ENCODE assay signal across 9 cellular contexts in genomic region chr22:40512426-40513136, GRCh38.
DNase-seq lines count a peak whose midpoint lies in the region; ATAC-seq and TF ChIP-seq lines count a peak whose summit lies in the region.
"Had no signal": no experiment of that assay in that cellular context is flagged by ENCODE, and none has a peak within 500 bp of the region (broad histone marks: within the 10 kb centered on the region; RNA-seq: fewer than 3 reads in every experiment).

No MANE protein-coding gene starts in this region.

- intact Hi-C loops in heart right ventricle (cut with DNase I), result loop anchor here in 2 of 10 donors (5.0 to 10.0 kb wide), 2 partner anchors 82 to 135 kb away; no protein-coding TSS in a partner anchor

- in situ Hi-C loops in GM23248 (cut with MboI), result no loop called here

- H2AFZ ChIP-seq in GM23248, result no peak overlapping the region

- no peaks in the 10 kb centered on the region for H3K36me3 Mint-ChIP-seq in activated T-cell treated with anti-CD3 and anti-CD28 coated beads, Interleukin-2, amount 50 U/mL, for 72 hours (ENCODE audit: insufficient read depth in 2 of 2)
- no peaks in the 10 kb centered on the region for H3K36me3 Mint-ChIP-seq in nephron progenitor cell (ENCODE audit: low read depth)

- H3F3A ChIP-seq in GM23248 (ENCODE audit: insufficient read depth), result peaks cover 56% of the 10 kb centered on the region

- H3K9me3 Mint-ChIP-seq in activated T-cell treated with anti-CD3 and anti-CD28 coated beads, Interleukin-2, amount 50 U/mL, for 72 hours, result no peaks in the 10 kb centered on the region
- no peaks in the 10 kb centered on the region for H3K9me3 Mint-ChIP-seq in nephron progenitor cell

- no peak overlapping the region for H3K27ac Mint-ChIP-seq in activated T-cell treated with anti-CD3 and anti-CD28 coated beads, Interleukin-2, amount 50 U/mL, for 72 hours
- no peak overlapping the region for H3K27ac Mint-ChIP-seq in nephron progenitor cell

- WGBS in GM23248 (ENCODE audit: low coverage in 1 of 2, low lambda C conversion rate in 2 of 2, missing lambda C conversion rate in 2 of 2), 2 experiments, result 3 to 7% methylated on average over 2 of the region's 2 CpGs
- WGBS in heart right ventricle, 2 donors, result 52 to 60% methylated on average over 2 of the region's 2 CpGs

- no peaks in the 10 kb centered on the region for H3K9me3 ChIP-seq in GM23248 (ENCODE audit: low read depth)
- no peaks in the 10 kb centered on the region for H3K9me3 ChIP-seq in heart right ventricle
- H3K9me3 ChIP-seq in skeletal muscle satellite cell (replicated peaks; ENCODE audit: low read length), result no peaks in the 10 kb centered on the region

- H3K9ac ChIP-seq in GM23248, result peak overlapping the region; percentile 72
- H3K9ac ChIP-seq in skeletal muscle satellite cell (ENCODE audit: low read depth, low read length), result peak overlapping the region; percentile 57

- H3K4me1 ChIP-seq in GM23248 (ENCODE audit: insufficient read depth) (peaks cover 57% of the 10 kb centered on the region), heart right ventricle (peaks cover 23 to 65% (median 58%) of the 10 kb centered on the region in 9 donors), skeletal muscle satellite cell (ENCODE audit: control insufficient read depth, insufficient read depth, low read length) (peaks cover 51% of the 10 kb centered on the region)

- no peaks in the 10 kb centered on the region for H3K27me3 Mint-ChIP-seq in activated T-cell treated with anti-CD3 and anti-CD28 coated beads, Interleukin-2, amount 50 U/mL, for 72 hours (ENCODE audit: low read depth)
- H3K27me3 Mint-ChIP-seq in nephron progenitor cell (ENCODE audit: low read depth, poor library complexity), result peaks cover 6% of the 10 kb centered on the region

- no peaks in the 10 kb centered on the region for H3K9me2 ChIP-seq in GM23248 (ENCODE audit: insufficient read depth)

- DNase-seq in GM23248 (peak; percentile 98), SW 1271 (lab: John Stamatoyannopoulos, UW) (peak; percentile 57 to 77), heart right ventricle (peak in 1 of 2 donors; percentile 57), NCI-H2196 (lab: John Stamatoyannopoulos, UW; ENCODE audit: unreplicated experiment) (no peak), nephron progenitor cell (no peak)
- no peak for DNase-seq in activated T-cell treated with anti-CD3 and anti-CD28 coated beads, Interleukin-2, amount 50 U/mL, for 72 hours
- no peak for DNase-seq in activated CD4-positive, alpha-beta T cell treated with anti-CD3 and anti-CD28 coated beads for 4 hours
- DNase-seq: activated CD4-positive, alpha-beta T cell treated with anti-CD3 and anti-CD28 coated beads, Interleukin-2, amount 50 U/mL, for 4 hours had no signal

- H3K36me3 ChIP-seq in GM23248 (ENCODE audit: low read depth) (no peaks in the 10 kb centered on the region), heart right ventricle (peaks cover 0 to 13% (median 0%) of the 10 kb centered on the region in 9 donors), skeletal muscle satellite cell (ENCODE audit: insufficient read depth, low read length) (peaks cover under 1% of the 10 kb centered on the region)

- H3K4me1 Mint-ChIP-seq in activated T-cell treated with anti-CD3 and anti-CD28 coated beads, Interleukin-2, amount 50 U/mL, for 72 hours (ENCODE audit: low read depth), result peaks cover 15% of the 10 kb centered on the region
- peaks cover 29% of the 10 kb centered on the region for H3K4me1 Mint-ChIP-seq in nephron progenitor cell

- no peak for TF ChIP-seq CTCF in heart right ventricle (IDR thresholded peaks at IDR 0.05)
- no peak for TF ChIP-seq CTCF in nephron progenitor cell (IDR thresholded peaks at IDR 0.05)

- H3K79me2 ChIP-seq in GM23248 (ENCODE audit: insufficient read depth), result peaks cover 81% of the 10 kb centered on the region

- H3K4me3 Mint-ChIP-seq in activated T-cell treated with anti-CD3 and anti-CD28 coated beads, Interleukin-2, amount 50 U/mL, for 72 hours, result no peak overlapping the region
- no peak overlapping the region for H3K4me3 Mint-ChIP-seq in nephron progenitor cell

- H3K27me3 ChIP-seq in GM23248 (replicated peaks; ENCODE audit: insufficient read depth) (no peaks in the 10 kb centered on the region), heart right ventricle (no peaks in the 10 kb centered on the region), skeletal muscle satellite cell (ENCODE audit: control insufficient read depth, insufficient read depth, low read length) (no peaks in the 10 kb centered on the region)

- H3K4me2 ChIP-seq in GM23248 (ENCODE audit: unreplicated experiment) (peak overlapping the region; percentile 61), skeletal muscle satellite cell (ENCODE audit: low read length) (peak overlapping the region; percentile 8)

- no peaks in the 10 kb centered on the region for H4K20me1 ChIP-seq in GM23248 (ENCODE audit: insufficient read depth)

- H3K27ac ChIP-seq in GM23248 (peak overlapping the region; percentile 99), heart right ventricle (peak overlapping the region; percentile 21 to 90 (median 83))

- ATAC-seq in heart right ventricle, result peak; percentile 67 to 84 (median 72)
- ATAC-seq in activated T-cell treated with anti-CD3 and anti-CD28 coated beads, Interleukin-2, amount 50 U/mL, for 72 hours (replicated peaks in 1 of 2), result no peak

- H3K4me3 ChIP-seq in GM23248, result no peak overlapping the region
- no peak overlapping the region for H3K4me3 ChIP-seq in heart right ventricle
- H3K4me3 ChIP-seq in skeletal muscle satellite cell (ENCODE audit: low read length), result no peak overlapping the region

Comparison
In these comparisons a context has a peak if more than half of its experiments do, and no peak if none do; other contexts are left out.
1. DNase-seq: peak in GM23248 (single experiment) and SW 1271 (2 of 2); none in NCI-H2196 (single experiment), activated T-cell treated with anti-CD3 and anti-CD28 coated beads, Interleukin-2, amount 50 U/mL, for 72 hours (0 of 2), activated CD4-positive, alpha-beta T cell treated with anti-CD3 and anti-CD28 coated beads for 4 hours (0 of 2) and nephron progenitor cell (single experiment).
2. ATAC-seq: peak in heart right ventricle (8 of 8); none in activated T-cell treated with anti-CD3 and anti-CD28 coated beads, Interleukin-2, amount 50 U/mL, for 72 hours (0 of 2).